Comparison of ENCODE assay signal across 1 cellular context in the genomic region with DNA sequence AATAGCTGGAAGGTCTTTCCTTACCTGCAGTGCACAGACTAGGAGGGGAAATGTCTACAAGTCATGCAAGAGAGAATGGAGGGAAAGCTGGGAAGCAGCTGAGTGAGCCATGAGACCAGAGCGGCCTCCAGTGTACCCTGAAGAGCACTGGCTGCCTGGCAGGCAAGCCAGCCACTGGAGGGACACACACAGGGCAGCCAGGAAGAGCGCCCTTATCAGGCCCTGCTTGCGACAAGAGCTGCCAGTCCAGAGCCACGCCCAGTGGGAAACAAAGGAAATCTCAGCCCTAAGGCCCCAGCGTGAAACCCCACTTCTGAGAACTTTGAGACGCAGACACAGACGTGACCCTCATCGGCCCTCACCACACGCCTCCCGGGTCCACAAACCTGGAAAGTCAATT.
TF ChIP-seq lines count a peak whose summit lies in the region.

No MANE protein-coding gene starts in this region.

TF ChIP-seq in H1, 55 proteins besides CTCF, POLR2A, EP300 and RAD21:
- TF ChIP-seq CBX8 (IDR thresholded peaks at IDR 0.05; ENCODE audit: borderline replicate concordance, low read depth, low read length): no peak
- TF ChIP-seq, protein P1, sequence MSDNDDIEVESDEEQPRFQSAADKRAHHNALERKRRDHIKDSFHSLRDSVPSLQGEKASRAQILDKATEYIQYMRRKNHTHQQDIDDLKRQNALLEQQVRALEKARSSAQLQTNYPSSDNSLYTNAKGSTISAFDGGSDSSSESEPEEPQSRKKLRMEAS (IDR thresholded peaks at IDR 0.05): no peak
- TF ChIP-seq SUZ12 (IDR thresholded peaks at IDR 0.05; ENCODE audit: low read length): no peak
- no peak for TF ChIP-seq CTBP2 (IDR thresholded peaks at IDR 0.05; ENCODE audit: borderline replicate concordance, insufficient read depth, insufficient read length, low read length)
- no peak for TF ChIP-seq BACH1 (IDR thresholded peaks at IDR 0.05; ENCODE audit: low read length)
- no peak for TF ChIP-seq BRCA1 (IDR thresholded peaks at IDR 0.05; ENCODE audit: low read depth, low read length)
- no peak for TF ChIP-seq SAP30 (IDR thresholded peaks at IDR 0.05; ENCODE audit: insufficient read depth, insufficient replicate concordance, low read length)
- TF ChIP-seq, protein P2, sequence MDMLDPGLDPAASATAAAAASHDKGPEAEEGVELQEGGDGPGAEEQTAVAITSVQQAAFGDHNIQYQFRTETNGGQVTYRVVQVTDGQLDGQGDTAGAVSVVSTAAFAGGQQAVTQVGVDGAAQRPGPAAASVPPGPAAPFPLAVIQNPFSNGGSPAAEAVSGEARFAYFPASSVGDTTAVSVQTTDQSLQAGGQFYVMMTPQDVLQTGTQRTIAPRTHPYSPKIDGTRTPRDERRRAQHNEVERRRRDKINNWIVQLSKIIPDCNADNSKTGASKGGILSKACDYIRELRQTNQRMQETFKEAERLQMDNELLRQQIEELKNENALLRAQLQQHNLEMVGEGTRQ (IDR thresholded peaks at IDR 0.05; ENCODE audit: low read length): no peak
- no peak for TF ChIP-seq KDM4A (IDR thresholded peaks at IDR 0.05; ENCODE audit: low read depth, low read length, severe bottlenecking)
- no peak for TF ChIP-seq TAF1 (IDR thresholded peaks at IDR 0.05; ENCODE audit: low read depth, low read length)
- no peak for TF ChIP-seq SIX5 (IDR thresholded peaks at IDR 0.05; ENCODE audit: low read depth, low read length)
- no peak for TF ChIP-seq YY1 (IDR thresholded peaks at IDR 0.05; ENCODE audit: low read depth, low read length)
- TF ChIP-seq, protein P3, sequence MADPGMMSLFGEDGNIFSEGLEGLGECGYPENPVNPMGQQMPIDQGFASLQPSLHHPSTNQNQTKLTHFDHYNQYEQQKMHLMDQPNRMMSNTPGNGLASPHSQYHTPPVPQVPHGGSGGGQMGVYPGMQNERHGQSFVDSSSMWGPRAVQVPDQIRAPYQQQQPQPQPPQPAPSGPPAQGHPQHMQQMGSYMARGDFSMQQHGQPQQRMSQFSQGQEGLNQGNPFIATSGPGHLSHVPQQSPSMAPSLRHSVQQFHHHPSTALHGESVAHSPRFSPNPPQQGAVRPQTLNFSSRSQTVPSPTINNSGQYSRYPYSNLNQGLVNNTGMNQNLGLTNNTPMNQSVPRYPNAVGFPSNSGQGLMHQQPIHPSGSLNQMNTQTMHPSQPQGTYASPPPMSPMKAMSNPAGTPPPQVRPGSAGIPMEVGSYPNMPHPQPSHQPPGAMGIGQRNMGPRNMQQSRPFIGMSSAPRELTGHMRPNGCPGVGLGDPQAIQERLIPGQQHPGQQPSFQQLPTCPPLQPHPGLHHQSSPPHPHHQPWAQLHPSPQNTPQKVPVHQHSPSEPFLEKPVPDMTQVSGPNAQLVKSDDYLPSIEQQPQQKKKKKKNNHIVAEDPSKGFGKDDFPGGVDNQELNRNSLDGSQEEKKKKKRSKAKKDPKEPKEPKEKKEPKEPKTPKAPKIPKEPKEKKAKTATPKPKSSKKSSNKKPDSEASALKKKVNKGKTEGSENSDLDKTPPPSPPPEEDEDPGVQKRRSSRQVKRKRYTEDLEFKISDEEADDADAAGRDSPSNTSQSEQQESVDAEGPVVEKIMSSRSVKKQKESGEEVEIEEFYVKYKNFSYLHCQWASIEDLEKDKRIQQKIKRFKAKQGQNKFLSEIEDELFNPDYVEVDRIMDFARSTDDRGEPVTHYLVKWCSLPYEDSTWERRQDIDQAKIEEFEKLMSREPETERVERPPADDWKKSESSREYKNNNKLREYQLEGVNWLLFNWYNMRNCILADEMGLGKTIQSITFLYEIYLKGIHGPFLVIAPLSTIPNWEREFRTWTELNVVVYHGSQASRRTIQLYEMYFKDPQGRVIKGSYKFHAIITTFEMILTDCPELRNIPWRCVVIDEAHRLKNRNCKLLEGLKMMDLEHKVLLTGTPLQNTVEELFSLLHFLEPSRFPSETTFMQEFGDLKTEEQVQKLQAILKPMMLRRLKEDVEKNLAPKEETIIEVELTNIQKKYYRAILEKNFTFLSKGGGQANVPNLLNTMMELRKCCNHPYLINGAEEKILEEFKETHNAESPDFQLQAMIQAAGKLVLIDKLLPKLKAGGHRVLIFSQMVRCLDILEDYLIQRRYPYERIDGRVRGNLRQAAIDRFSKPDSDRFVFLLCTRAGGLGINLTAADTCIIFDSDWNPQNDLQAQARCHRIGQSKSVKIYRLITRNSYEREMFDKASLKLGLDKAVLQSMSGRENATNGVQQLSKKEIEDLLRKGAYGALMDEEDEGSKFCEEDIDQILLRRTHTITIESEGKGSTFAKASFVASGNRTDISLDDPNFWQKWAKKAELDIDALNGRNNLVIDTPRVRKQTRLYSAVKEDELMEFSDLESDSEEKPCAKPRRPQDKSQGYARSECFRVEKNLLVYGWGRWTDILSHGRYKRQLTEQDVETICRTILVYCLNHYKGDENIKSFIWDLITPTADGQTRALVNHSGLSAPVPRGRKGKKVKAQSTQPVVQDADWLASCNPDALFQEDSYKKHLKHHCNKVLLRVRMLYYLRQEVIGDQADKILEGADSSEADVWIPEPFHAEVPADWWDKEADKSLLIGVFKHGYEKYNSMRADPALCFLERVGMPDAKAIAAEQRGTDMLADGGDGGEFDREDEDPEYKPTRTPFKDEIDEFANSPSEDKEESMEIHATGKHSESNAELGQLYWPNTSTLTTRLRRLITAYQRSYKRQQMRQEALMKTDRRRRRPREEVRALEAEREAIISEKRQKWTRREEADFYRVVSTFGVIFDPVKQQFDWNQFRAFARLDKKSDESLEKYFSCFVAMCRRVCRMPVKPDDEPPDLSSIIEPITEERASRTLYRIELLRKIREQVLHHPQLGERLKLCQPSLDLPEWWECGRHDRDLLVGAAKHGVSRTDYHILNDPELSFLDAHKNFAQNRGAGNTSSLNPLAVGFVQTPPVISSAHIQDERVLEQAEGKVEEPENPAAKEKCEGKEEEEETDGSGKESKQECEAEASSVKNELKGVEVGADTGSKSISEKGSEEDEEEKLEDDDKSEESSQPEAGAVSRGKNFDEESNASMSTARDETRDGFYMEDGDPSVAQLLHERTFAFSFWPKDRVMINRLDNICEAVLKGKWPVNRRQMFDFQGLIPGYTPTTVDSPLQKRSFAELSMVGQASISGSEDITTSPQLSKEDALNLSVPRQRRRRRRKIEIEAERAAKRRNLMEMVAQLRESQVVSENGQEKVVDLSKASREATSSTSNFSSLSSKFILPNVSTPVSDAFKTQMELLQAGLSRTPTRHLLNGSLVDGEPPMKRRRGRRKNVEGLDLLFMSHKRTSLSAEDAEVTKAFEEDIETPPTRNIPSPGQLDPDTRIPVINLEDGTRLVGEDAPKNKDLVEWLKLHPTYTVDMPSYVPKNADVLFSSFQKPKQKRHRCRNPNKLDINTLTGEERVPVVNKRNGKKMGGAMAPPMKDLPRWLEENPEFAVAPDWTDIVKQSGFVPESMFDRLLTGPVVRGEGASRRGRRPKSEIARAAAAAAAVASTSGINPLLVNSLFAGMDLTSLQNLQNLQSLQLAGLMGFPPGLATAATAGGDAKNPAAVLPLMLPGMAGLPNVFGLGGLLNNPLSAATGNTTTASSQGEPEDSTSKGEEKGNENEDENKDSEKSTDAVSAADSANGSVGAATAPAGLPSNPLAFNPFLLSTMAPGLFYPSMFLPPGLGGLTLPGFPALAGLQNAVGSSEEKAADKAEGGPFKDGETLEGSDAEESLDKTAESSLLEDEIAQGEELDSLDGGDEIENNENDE (IDR thresholded peaks at IDR 0.05; ENCODE audit: insufficient replicate concordance, low read length): no peak
- TF ChIP-seq BCL11A (IDR thresholded peaks at IDR 0.05; ENCODE audit: low read depth in 2 of 2, low read length in 2 of 2): no peak
- no peak for TF ChIP-seq CBX5 (IDR thresholded peaks at IDR 0.05; ENCODE audit: low read depth, low read length)
- no peak for TF ChIP-seq SIN3A (conservative IDR thresholded peaks at IDR 0.05 in 1 of 2, IDR thresholded peaks at IDR 0.05 in 1 of 2; ENCODE audit: low read depth in 1 of 2, low read length in 2 of 2)
TF ChIP-seq in H1: peak in this region for 0.
